8 cellular contexts compared by ENCODE assay signal in genomic region chr5:173283318-173284288, GRCh38. TPM values are rescaled to one million over a fixed set of nuclear protein-coding genes. Genes with fewer than 3 reads are reported as not detected.
DNase-seq lines count a peak whose midpoint lies in the region; ATAC-seq and TF ChIP-seq lines count a peak whose summit lies in the region.

No MANE protein-coding gene starts in this region.

- H2AFZ ChIP-seq in MM.1S (ENCODE audit: low read length) (peak overlapping the region; percentile 86), hepatocyte (peak overlapping the region; percentile 43)

- intact Hi-C loops in spleen (cut with DNase I; ENCODE audit: low total_unique reads), result loop anchor here (10.0 kb wide), 1 partner anchor 309 kb away; no protein-coding TSS in a partner anchor

- H3K4me1 ChIP-seq in HEK293 (ENCODE audit: control insufficient read depth, insufficient read depth, low read length) (no peaks in the 10 kb centered on the region), MM.1S (ENCODE audit: low read length) (peaks cover 6% of the 10 kb centered on the region; the same call in 1 of the 2 replicates), hepatocyte (ENCODE audit: insufficient read depth) (peaks cover 3% of the 10 kb centered on the region), spleen (peaks cover 0 to 14% (median 8%) of the 10 kb centered on the region in 6 donors)

- H3K4me2 ChIP-seq in MM.1S (ENCODE audit: low read depth, low read length), result peak overlapping the region; percentile 89
- H3K4me2 ChIP-seq in hepatocyte, result peak overlapping the region; percentile 83

- H4K20me1 ChIP-seq in MM.1S (ENCODE audit: insufficient read depth, low read length) (no peaks in the 10 kb centered on the region), hepatocyte (ENCODE audit: insufficient read depth, poor library complexity, severe bottlenecking) (no peaks in the 10 kb centered on the region)

- CTCF ChIA-PET in GM10248 (lab: Yijun Ruan, JAX) (interaction anchor here (0.6 to 3.8 kb wide), 8 partner anchors 9 to 402 kb away, joined by 3 to 17 read pairs (median 4); no protein-coding TSS in a partner anchor), HEK293 (lab: Yijun Ruan, JAX) (interaction anchor here (0.6 to 1.3 kb wide), 18 partner anchors 9 to 576 kb away, joined by 3 to 11 read pairs (median 4); partner anchors contain the start of gene ATP6V0E1)

- peak; percentile 83 for DNase-seq in GM10248 (ENCODE audit: extremely low spot score)
- peak; percentile 93 for DNase-seq in MM.1S
- DNase-seq in T-helper 2 cell, result peak in 4 of 5 experiments; percentile 8 to 78 (median 44)
- DNase-seq in anterior cingulate cortex (lab: John Stamatoyannopoulos, UW), result peak in 45 of 58 donors; percentile 2 to 71 (median 26)
- peak; percentile 90 for DNase-seq in hepatocyte (ENCODE audit: low spot score)
- DNase-seq in spleen, result peak; percentile 89

- H3K27ac ChIP-seq in HEK293 (ENCODE audit: extremely low read depth, low read depth, low read length), result no peak overlapping the region
- no peak overlapping the region for H3K27ac ChIP-seq in MM.1S (ENCODE audit: low read length)
- H3K27ac ChIP-seq in hepatocyte, result no peak overlapping the region
- no peak overlapping the region for H3K27ac ChIP-seq in spleen

- WGBS in hepatocyte (ENCODE audit: low lambda C conversion rate, missing lambda C conversion rate), result 7% methylated on average over 45 of the region's 45 CpGs
- WGBS in spleen, 5 donors, result 5 to 23% (median 6%) methylated on average over 14 to 45 of the region's 45 CpGs

- no peaks in the 10 kb centered on the region for H3K27me3 ChIP-seq in MM.1S (replicated peaks; ENCODE audit: insufficient read depth, low read length)
- peaks cover 33% of the 10 kb centered on the region for H3K27me3 ChIP-seq in hepatocyte
- peaks cover 0 to 81% (median 14%) of the 10 kb centered on the region in 7 donors for H3K27me3 ChIP-seq in spleen (replicated peaks in 1 of 7)

- H3K79me2 ChIP-seq in MM.1S (ENCODE audit: low read length) (no peaks in the 10 kb centered on the region), hepatocyte (no peaks in the 10 kb centered on the region)

- no peak for TF ChIP-seq POLR2A in spleen (IDR thresholded peaks at IDR 0.05)

- no peaks in the 10 kb centered on the region for H3K9me2 ChIP-seq in MM.1S (replicated peaks; ENCODE audit: insufficient read depth, low read length)
- no peaks in the 10 kb centered on the region for H3K9me2 ChIP-seq in hepatocyte (replicated peaks; ENCODE audit: insufficient read depth)

- H3K9me3 ChIP-seq in HEK293 (ENCODE audit: control insufficient read depth, insufficient read depth, low read depth, low read length) (no peaks in the 10 kb centered on the region), MM.1S (replicated peaks; ENCODE audit: insufficient read depth, low read length) (no peaks in the 10 kb centered on the region), hepatocyte (ENCODE audit: low read depth) (no peaks in the 10 kb centered on the region), spleen (no peaks in the 10 kb centered on the region)

- H3K9ac ChIP-seq in MM.1S (ENCODE audit: low read length), result peak overlapping the region; percentile 16; the same call in 1 of the 2 replicates

- TF ChIP-seq CTCF in GM10248 (IDR thresholded peaks at IDR 0.05; ENCODE audit: control extremely low read depth, extremely low read depth, low read depth, missing control alignments), result peak; percentile 72
- peak; percentile 94 for TF ChIP-seq CTCF in HEK293 (tag by site-specific recombination; IDR thresholded peaks at IDR 0.05)
- TF ChIP-seq CTCF in MM.1S (IDR thresholded peaks at IDR 0.05; ENCODE audit: low read length), result peak; percentile 90
- peak; percentile 80 for TF ChIP-seq CTCF in hepatocyte (IDR thresholded peaks at IDR 0.05; ENCODE audit: poor library complexity)
- peak; percentile 22 to 78 (median 65) for TF ChIP-seq CTCF in spleen (IDR thresholded peaks at IDR 0.05 in 8 of 11, conservative IDR thresholded peaks at IDR 0.05 in 3 of 11)

- POLR2A ChIA-PET in GM10248 (lab: Yijun Ruan, JAX) (no interaction called here), HEK293 (lab: Yijun Ruan, JAX) (interaction anchor here (0.8 kb wide), 1 partner anchor 300 kb away, joined by 3 read pairs; the partner anchor contains the start of gene ATP6V0E1)

- ATAC-seq in GM21717 (IDR thresholded peaks at IDR 0.05; ENCODE audit: unreplicated experiment), result no peak

- no peaks in the 10 kb centered on the region for H3F3A ChIP-seq in MM.1S (ENCODE audit: insufficient read depth, low read length)

- H3K36me3 ChIP-seq in HEK293 (ENCODE audit: control insufficient read depth in 2 of 2, insufficient read depth in 1 of 2, low read length in 2 of 2) (no peaks in the 10 kb centered on the region), MM.1S (replicated peaks; ENCODE audit: insufficient read depth, low read length) (no peaks in the 10 kb centered on the region), hepatocyte (replicated peaks; ENCODE audit: insufficient read depth, low read depth) (no peaks in the 10 kb centered on the region), spleen (no peaks in the 10 kb centered on the region)

- H3K4me3 ChIP-seq in HEK293 (ENCODE audit: low read depth, low read length), result no peak overlapping the region; the same call in 1 of the 2 replicates
- peak overlapping the region; percentile 40 for H3K4me3 ChIP-seq in MM.1S (ENCODE audit: low read length)
- no peak overlapping the region for H3K4me3 ChIP-seq in hepatocyte
- H3K4me3 ChIP-seq in spleen, result peak overlapping the region in 4 of 8 donors; percentile 11 to 46 (median 20)

TF ChIP-seq in HEK293, 187 proteins besides CTCF, POLR2A, EP300 and RAD21 (continues in another document):
- TF ChIP-seq ZNF629 (tag by site-specific recombination; IDR thresholded peaks at IDR 0.05) (peak; percentile 52), ZNF274 (IDR thresholded peaks at IDR 0.05; ENCODE audit: low read length) (no peak), ZNF274 (tag by site-specific recombination; IDR thresholded peaks at IDR 0.05; ENCODE audit: borderline replicate concordance) (no peak), ZNF513 (tag by site-specific recombination; IDR thresholded peaks at IDR 0.05) (no peak), ZNF2 (tag by site-specific recombination; IDR thresholded peaks at IDR 0.05) (peak; percentile 85; the same call in 1 of the 2 replicates), ZNF202 (tag by site-specific recombination; IDR thresholded peaks at IDR 0.05; ENCODE audit: borderline replicate concordance) (no peak; the same call in 1 of the 2 replicates), ZNF37A (tag by site-specific recombination; IDR thresholded peaks at IDR 0.05) (no peak), ZNF311 (tag by site-specific recombination; IDR thresholded peaks at IDR 0.05; ENCODE audit: borderline replicate concordance) (no peak), SETDB1 (IDR thresholded peaks at IDR 0.05; ENCODE audit: insufficient read length, low read length) (peak; percentile 21), ZBTB26 (tag by site-specific recombination; optimal IDR thresholded peaks at IDR 0.05) (peak; percentile 81), ZNF596 (tag by site-specific recombination; IDR thresholded peaks at IDR 0.05) (peak; percentile 94), KLF9 (tag by site-specific recombination; IDR thresholded peaks at IDR 0.05; ENCODE audit: low read depth) (peak; percentile 91), ZNF473 (tag by site-specific recombination; IDR thresholded peaks at IDR 0.05) (no peak), YY1 (tag by site-specific recombination; IDR thresholded peaks at IDR 0.05) (peak; percentile 42; the same call in 1 of the 2 replicates), PATZ1 (tag by site-specific recombination; IDR thresholded peaks at IDR 0.05) (peak; percentile 90), SP3 (tag by site-specific recombination; IDR thresholded peaks at IDR 0.05) (peak; percentile 66)

RNA-seq across cellular contexts. Expression of gene STC2, which starts 44.6 kb away (rescaled TPM):
- total RNA-seq in hepatocyte, result 26.6 and 28.6 TPM in 2 replicates
- polyA plus RNA-seq in hepatocyte, result 27.8 and 38.8 TPM in 2 replicates
- total RNA-seq in spleen, result 10 to 100 TPM in 6 of 7 donors, 1 to 10 TPM in 1; 4.7 to 71.6 (median 30.3) TPM
- 1 to 10 TPM in 2 of 3 donors, under 1 TPM in 1; 0.80 to 3.2 (median 1.0) TPM for polyA plus RNA-seq in spleen

RNA-seq across cellular contexts. Expression of gene NKX2-5, which starts 48.6 kb away (rescaled TPM):
- not detected in 2 replicates for total RNA-seq in hepatocyte
- polyA plus RNA-seq in hepatocyte, result 0.21 and 0.39 TPM in 2 replicates
- 10 to 100 TPM; 17.3 to 42.3 (median 28.9) TPM for total RNA-seq in spleen
- polyA plus RNA-seq in spleen, result 10 to 100 TPM in 2 of 3 donors, 1 to 10 TPM in 1; 9.4 to 21.6 (median 13.9) TPM

Comparison
In these comparisons a context has a peak if more than half of its experiments do, and no peak if none do; other contexts are left out.
1. DNase-seq: peak in every context shown above with its lines; median percentile 93 in MM.1S; 90 in hepatocyte; 89 in spleen; 83 in GM10248; 44 in T-helper 2 cell; 26 in anterior cingulate cortex.
2. RNA of gene NKX2-5, which starts 48.6 kb away (total RNA-seq): 17.3 to 42.3 TPM in spleen; not detected in hepatocyte; every median in the first group is over 10 times any median in the second.
3. Peak in every context shown above with its lines, with median percentiles within 50 percentile points of each other: CTCF ChIP-seq.